ENCODE assay signal across 1 cellular context in the genomic region with DNA sequence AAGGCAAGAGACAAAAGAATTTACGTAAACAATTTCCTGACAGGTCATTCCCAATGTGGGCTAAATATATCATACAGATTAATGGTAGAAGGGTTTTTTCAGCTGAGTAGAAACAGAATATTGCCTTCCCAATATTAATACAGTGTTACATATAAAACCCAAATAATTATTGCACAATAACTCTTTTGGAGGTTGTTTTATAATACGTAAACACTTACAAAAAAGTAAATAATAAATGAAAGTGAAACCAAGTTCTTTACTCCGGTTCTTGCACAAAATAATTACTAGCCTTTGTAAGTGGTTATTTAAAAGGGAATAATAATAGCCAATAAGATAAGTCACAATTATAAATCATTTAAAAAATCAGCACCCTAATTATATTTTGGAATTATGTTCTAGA.
TF ChIP-seq lines count a peak whose summit lies in the region.

No MANE protein-coding gene starts in this region.

TF ChIP-seq in GM23338, 12 proteins besides CTCF, POLR2A, EP300 and RAD21 (continued from another document):
- TF ChIP-seq, protein P1, sequence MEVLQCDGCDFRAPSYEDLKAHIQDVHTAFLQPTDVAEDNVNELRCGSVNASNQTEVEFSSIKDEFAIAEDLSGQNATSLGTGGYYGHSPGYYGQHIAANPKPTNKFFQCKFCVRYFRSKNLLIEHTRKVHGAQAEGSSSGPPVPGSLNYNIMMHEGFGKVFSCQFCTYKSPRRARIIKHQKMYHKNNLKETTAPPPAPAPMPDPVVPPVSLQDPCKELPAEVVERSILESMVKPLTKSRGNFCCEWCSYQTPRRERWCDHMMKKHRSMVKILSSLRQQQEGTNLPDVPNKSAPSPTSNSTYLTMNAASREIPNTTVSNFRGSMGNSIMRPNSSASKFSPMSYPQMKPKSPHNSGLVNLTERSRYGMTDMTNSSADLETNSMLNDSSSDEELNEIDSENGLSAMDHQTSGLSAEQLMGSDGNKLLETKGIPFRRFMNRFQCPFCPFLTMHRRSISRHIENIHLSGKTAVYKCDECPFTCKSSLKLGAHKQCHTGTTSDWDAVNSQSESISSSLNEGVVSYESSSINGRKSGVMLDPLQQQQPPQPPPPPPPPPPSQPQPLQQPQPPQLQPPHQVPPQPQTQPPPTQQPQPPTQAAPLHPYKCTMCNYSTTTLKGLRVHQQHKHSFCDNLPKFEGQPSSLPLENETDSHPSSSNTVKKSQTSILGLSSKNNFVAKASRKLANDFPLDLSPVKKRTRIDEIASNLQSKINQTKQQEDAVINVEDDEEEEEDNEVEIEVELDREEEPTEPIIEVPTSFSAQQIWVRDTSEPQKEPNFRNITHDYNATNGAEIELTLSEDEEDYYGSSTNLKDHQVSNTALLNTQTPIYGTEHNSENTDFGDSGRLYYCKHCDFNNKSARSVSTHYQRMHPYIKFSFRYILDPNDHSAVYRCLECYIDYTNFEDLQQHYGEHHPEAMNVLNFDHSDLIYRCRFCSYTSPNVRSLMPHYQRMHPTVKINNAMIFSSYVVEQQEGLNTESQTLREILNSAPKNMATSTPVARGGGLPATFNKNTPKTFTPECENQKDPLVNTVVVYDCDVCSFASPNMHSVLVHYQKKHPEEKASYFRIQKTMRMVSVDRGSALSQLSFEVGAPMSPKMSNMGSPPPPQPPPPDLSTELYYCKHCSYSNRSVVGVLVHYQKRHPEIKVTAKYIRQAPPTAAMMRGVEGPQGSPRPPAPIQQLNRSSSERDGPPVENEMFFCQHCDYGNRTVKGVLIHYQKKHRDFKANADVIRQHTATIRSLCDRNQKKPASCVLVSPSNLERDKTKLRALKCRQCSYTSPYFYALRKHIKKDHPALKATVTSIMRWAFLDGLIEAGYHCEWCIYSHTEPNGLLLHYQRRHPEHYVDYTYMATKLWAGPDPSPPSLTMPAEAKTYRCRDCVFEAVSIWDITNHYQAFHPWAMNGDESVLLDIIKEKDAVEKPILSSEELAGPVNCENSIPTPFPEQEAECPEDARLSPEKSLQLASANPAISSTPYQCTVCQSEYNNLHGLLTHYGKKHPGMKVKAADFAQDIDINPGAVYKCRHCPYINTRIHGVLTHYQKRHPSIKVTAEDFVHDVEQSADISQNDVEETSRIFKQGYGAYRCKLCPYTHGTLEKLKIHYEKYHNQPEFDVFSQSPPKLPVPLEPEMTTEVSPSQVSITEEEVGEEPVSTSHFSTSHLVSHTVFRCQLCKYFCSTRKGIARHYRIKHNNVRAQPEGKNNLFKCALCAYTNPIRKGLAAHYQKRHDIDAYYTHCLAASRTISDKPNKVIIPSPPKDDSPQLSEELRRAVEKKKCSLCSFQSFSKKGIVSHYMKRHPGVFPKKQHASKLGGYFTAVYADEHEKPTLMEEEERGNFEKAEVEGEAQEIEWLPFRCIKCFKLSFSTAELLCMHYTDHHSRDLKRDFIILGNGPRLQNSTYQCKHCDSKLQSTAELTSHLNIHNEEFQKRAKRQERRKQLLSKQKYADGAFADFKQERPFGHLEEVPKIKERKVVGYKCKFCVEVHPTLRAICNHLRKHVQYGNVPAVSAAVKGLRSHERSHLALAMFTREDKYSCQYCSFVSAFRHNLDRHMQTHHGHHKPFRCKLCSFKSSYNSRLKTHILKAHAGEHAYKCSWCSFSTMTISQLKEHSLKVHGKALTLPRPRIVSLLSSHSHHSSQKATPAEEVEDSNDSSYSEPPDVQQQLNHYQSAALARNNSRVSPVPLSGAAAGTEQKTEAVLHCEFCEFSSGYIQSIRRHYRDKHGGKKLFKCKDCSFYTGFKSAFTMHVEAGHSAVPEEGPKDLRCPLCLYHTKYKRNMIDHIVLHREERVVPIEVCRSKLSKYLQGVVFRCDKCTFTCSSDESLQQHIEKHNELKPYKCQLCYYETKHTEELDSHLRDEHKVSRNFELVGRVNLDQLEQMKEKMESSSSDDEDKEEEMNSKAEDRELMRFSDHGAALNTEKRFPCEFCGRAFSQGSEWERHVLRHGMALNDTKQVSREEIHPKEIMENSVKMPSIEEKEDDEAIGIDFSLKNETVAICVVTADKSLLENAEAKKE (CRISPR knock-in tag; IDR thresholded peaks at IDR 0.05), result no peak
- TF ChIP-seq JUNB (IDR thresholded peaks at IDR 0.05; ENCODE audit: unreplicated experiment), result no peak
- TF ChIP-seq, protein P2, sequence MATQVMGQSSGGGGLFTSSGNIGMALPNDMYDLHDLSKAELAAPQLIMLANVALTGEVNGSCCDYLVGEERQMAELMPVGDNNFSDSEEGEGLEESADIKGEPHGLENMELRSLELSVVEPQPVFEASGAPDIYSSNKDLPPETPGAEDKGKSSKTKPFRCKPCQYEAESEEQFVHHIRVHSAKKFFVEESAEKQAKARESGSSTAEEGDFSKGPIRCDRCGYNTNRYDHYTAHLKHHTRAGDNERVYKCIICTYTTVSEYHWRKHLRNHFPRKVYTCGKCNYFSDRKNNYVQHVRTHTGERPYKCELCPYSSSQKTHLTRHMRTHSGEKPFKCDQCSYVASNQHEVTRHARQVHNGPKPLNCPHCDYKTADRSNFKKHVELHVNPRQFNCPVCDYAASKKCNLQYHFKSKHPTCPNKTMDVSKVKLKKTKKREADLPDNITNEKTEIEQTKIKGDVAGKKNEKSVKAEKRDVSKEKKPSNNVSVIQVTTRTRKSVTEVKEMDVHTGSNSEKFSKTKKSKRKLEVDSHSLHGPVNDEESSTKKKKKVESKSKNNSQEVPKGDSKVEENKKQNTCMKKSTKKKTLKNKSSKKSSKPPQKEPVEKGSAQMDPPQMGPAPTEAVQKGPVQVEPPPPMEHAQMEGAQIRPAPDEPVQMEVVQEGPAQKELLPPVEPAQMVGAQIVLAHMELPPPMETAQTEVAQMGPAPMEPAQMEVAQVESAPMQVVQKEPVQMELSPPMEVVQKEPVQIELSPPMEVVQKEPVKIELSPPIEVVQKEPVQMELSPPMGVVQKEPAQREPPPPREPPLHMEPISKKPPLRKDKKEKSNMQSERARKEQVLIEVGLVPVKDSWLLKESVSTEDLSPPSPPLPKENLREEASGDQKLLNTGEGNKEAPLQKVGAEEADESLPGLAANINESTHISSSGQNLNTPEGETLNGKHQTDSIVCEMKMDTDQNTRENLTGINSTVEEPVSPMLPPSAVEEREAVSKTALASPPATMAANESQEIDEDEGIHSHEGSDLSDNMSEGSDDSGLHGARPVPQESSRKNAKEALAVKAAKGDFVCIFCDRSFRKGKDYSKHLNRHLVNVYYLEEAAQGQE (IDR thresholded peaks at IDR 0.05; ENCODE audit: unreplicated experiment), result no peak
